Comparison of ENCODE assay signal across 20 cellular contexts in genomic region chr6:167671977-167672687, GRCh38.
"Had no signal": no experiment of that assay in that cellular context is flagged by ENCODE, and none has a peak within 500 bp of the region (broad histone marks: within the 10 kb centered on the region; RNA-seq: fewer than 3 reads in every experiment).

No MANE protein-coding gene starts in this region.

- H3K36me3 ChIP-seq: left ventricle myocardium inferior, thyroid gland had no signal

- ATAC-seq: activated T-cell treated with anti-CD3 and anti-CD28 coated beads, Interleukin-2, amount 50 U/mL, for 4 hours; foreskin keratinocyte had no signal

- H3K4me1 Mint-ChIP-seq: activated naive CD4-positive, alpha-beta T cell treated with anti-CD3 and anti-CD28 coated beads, Interleukin-2, amount 10 ng/mL, durations not matched to agents 7 days and 5 days had no signal

- H3K4me3 ChIP-seq: hepatocyte, left ventricle myocardium inferior, thyroid gland had no signal

- H3K4me3 Mint-ChIP-seq: activated naive CD4-positive, alpha-beta T cell treated with anti-CD3 and anti-CD28 coated beads, Interleukin-2, amount 10 ng/mL, durations not matched to agents 7 days and 5 days; activated T-cell treated with anti-CD3 and anti-CD28 coated beads, Interleukin-2, amount 50 U/mL, for 4 hours; dendritic cell treated with granulocyte-macrophage colony-stimulating factor and Interleukin-4, amounts not matched to agents 40 ng/mL and 50 ng/mL, for 4 days; neural crest cell; stimulated activated naive CD8-positive, alpha-beta T cell treated with anti-CD3 and anti-CD28 coated beads, Interleukin-15, Interleukin-2, amounts not matched to agents 100 ng/mL and 50 ng/mL, for 24 hours had no signal

- DNase-seq: activated CD4-positive, alpha-beta T cell treated with anti-CD3 and anti-CD28 coated beads, Interleukin-2, amount 50 U/mL, for 48 hours; activated CD8-positive, alpha-beta memory T cell treated with anti-CD3 and anti-CD28 coated beads, Interleukin-2, amount 50 U/mL, for 48 hours; activated naive CD4-positive, alpha-beta T cell treated with anti-CD3 and anti-CD28 coated beads, Interleukin-2, amount 10 ng/mL, durations not matched to agents 7 days and 5 days; activated T-cell treated with anti-CD3 and anti-CD28 coated beads, Interleukin-2, amount 50 U/mL, for 4 hours; amygdala; effector CD8-positive, alpha-beta T cell; foreskin keratinocyte; left ventricle myocardium inferior; mammary epithelial cell; retina; stimulated activated CD4-positive, alpha-beta T cell treated with anti-CD3 and anti-CD28 coated beads, Interleukin-4, amount 100 ng/mL, for 4 hours; substantia nigra; T-helper 1 cell; T-helper 9 cell; thyroid gland had no signal

- H3K4me1 ChIP-seq: foreskin keratinocyte, thyroid gland had no signal

- H3K4me2 ChIP-seq: hepatocyte had no signal

- H3K79me2 ChIP-seq: hepatocyte had no signal

- H3K27ac ChIP-seq: foreskin keratinocyte, hepatocyte, left ventricle myocardium inferior, thyroid gland had no signal

- H3K27ac Mint-ChIP-seq: activated naive CD4-positive, alpha-beta T cell treated with anti-CD3 and anti-CD28 coated beads, Interleukin-2, amount 10 ng/mL, durations not matched to agents 7 days and 5 days; activated T-helper 2 cell treated with anti-CD3 and anti-CD28 coated beads, Interferon-gamma antibody, Interleukin-2, Interleukin-4, amounts not matched to agents 10 μg/mL and 5 μg/mL and 100 μg/mL, durations not matched to agents 14 hours and 24 hours and 36 hours; dendritic cell treated with granulocyte-macrophage colony-stimulating factor and Interleukin-4, amounts not matched to agents 40 ng/mL and 50 ng/mL, for 4 days; stimulated activated naive CD8-positive, alpha-beta T cell treated with anti-CD3 and anti-CD28 coated beads, Interleukin-15, Interleukin-2, amounts not matched to agents 100 ng/mL and 50 ng/mL, for 24 hours had no signal

- H3K27me3 ChIP-seq: hepatocyte, thyroid gland had no signal

- H2AFZ ChIP-seq: hepatocyte had no signal

- H3K9me3 ChIP-seq: left ventricle myocardium inferior, thyroid gland had no signal
